ENCODE assay signal across 1 cellular context in genomic region chr3:8987673-8988655, GRCh38.
TF ChIP-seq lines count a peak whose summit lies in the region.

No MANE protein-coding gene starts in this region.

TF ChIP-seq in K562, 482 proteins besides CTCF, POLR2A, EP300 and RAD21 (continued from another document):
- TF ChIP-seq RNF219 (CRISPR knock-in tag; IDR thresholded peaks at IDR 0.05) (no peak), KLF16 (IDR thresholded peaks at IDR 0.05) (0 out of 2 replicates have a peak, but pooled peaks have one; percentile 17), TFAP4 (CRISPR knock-in tag; IDR thresholded peaks at IDR 0.05; ENCODE audit: borderline replicate concordance) (peak; percentile 78; the same call in 1 of the 2 replicates), BRF2 (IDR thresholded peaks at IDR 0.05; ENCODE audit: borderline replicate concordance, insufficient read depth, insufficient read length) (no peak), ZNF551 (CRISPR knock-in tag; IDR thresholded peaks at IDR 0.05) (no peak), DEAF1 (CRISPR knock-in tag; IDR thresholded peaks at IDR 0.05) (peak; percentile 40; the same call in 1 of the 2 replicates), JUND (IDR thresholded peaks at IDR 0.05; ENCODE audit: borderline replicate concordance, low read depth, low read length) (no peak), JUND (tag; IDR thresholded peaks at IDR 0.05; ENCODE audit: borderline replicate concordance, low read depth, low read length) (no peak), SMC3 (conservative IDR thresholded peaks at IDR 0.05; ENCODE audit: insufficient read depth, low read depth, low read length) (peak; percentile 61), ZNF121 (CRISPR knock-in tag; conservative IDR thresholded peaks at IDR 0.05) (no peak)
